ENCODE assay signal across 8 cellular contexts in the genomic region with DNA sequence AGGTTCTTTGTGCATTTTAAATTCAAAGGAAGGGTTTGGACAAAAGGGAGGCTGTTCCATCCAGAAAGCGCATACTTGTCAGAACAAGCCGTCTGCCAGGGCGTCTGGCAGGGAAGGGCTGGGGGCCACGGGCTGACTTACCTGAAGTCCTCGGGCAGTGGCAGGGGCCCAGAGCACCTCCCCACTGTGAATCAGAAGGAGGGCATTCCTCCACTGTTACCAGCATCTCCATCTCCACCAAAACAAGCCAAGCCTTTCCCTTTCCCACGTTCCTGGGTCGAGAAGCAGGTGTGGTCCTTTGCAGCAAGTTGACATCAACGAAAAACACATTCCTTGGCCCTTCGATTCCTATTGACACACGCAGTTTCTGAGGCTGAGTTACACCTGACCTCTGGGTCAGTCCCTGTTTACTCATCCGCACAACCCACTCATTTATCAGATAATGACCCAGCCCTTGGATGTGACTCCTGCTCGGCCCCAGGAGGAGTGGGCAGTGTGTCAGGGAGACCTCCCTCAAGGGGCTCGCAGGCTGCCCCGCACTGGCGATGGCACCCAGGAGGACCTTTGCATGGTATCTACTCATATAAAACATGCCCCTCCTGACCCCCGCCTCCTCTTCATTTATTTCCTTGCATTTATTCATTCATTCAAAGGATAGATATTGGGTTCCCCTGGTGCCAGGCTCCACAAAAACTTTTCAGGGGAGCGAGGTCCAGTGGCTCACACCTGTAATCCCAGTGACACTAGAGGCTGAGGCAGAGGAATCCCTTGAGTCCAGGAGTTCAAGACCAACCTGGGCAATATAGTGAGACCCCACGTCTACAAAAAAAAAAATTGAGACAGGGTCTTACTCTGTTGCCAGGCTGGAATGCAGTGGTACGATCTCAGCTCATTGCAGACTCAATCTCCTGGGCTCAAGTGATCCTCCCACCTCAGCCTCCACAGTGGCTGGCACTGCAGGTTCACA.
A peak's percentile ranks its signal among the peaks of the same experiment; 100 is the strongest.
DNase-seq lines count a peak whose midpoint lies in the region; ATAC-seq and TF ChIP-seq lines count a peak whose summit lies in the region.

No MANE protein-coding gene starts in this region.

- intact Hi-C loops in gastrocnemius medialis (cut with DNase I; ENCODE audit: low total_unique reads) = no loop called here

- ATAC-seq in gastroesophageal sphincter = no peak
- no peak for ATAC-seq in gastrocnemius medialis

- no peak for TF ChIP-seq CTCF in gastroesophageal sphincter (IDR thresholded peaks at IDR 0.05)
- TF ChIP-seq CTCF in gastrocnemius medialis (IDR thresholded peaks at IDR 0.05 in 4 of 5, conservative IDR thresholded peaks at IDR 0.05 in 1 of 5) = no peak
- no peak for TF ChIP-seq CTCF in GM20000 (IDR thresholded peaks at IDR 0.05; ENCODE audit: extremely low read depth, missing control alignments)

- DNase-seq in Daoy (ENCODE audit: low read depth) = peak; percentile 84
- DNase-seq in SJSA1 (ENCODE audit: low read depth in 1 of 2, low spot score in 2 of 2) = no peak
- DNase-seq in gastrocnemius medialis = peak in 1 of 2 donors; percentile 47
- DNase-seq in erythroblast (lab: John Stamatoyannopoulos, UW) = no peak
- no peak for DNase-seq in AML-193 (lab: John Stamatoyannopoulos, UW)
- no peak for DNase-seq in GM20000 (ENCODE audit: low spot score)
- no peak for DNase-seq in 8988T

- H3K27ac ChIP-seq in SJSA1 = peak overlapping the region; percentile 58
- peak overlapping the region in 3 of 4 donors; percentile 12 to 58 (median 36) for H3K27ac ChIP-seq in gastroesophageal sphincter
- H3K27ac ChIP-seq in gastrocnemius medialis = peak overlapping the region; percentile 87 to 100 (median 90)

- no peak for TF ChIP-seq POLR2A in gastroesophageal sphincter (IDR thresholded peaks at IDR 0.05)
- no peak for TF ChIP-seq POLR2A in gastrocnemius medialis (IDR thresholded peaks at IDR 0.05)
- no peak for TF ChIP-seq POLR2A in erythroblast (IDR thresholded peaks at IDR 0.05; ENCODE audit: low read length)

- H3K36me3 ChIP-seq in SJSA1 (no peaks in the 10 kb centered on the region), gastroesophageal sphincter (no peaks in the 10 kb centered on the region), gastrocnemius medialis (no peaks in the 10 kb centered on the region)

- 66 to 94% methylated on average over 9 to 14 of the region's 19 CpGs for WGBS in gastroesophageal sphincter (ENCODE audit: low coverage in 1 of 2), 2 donors

- H3K4me1 ChIP-seq in SJSA1 (replicated peaks) (peaks cover 34% of the 10 kb centered on the region), gastroesophageal sphincter (peaks cover 0 to 39% (median 13%) of the 10 kb centered on the region in 3 donors), gastrocnemius medialis (peaks cover 55 to 60% of the 10 kb centered on the region in 2 donors)

- no peak overlapping the region for H3K4me3 ChIP-seq in SJSA1
- no peak overlapping the region for H3K4me3 ChIP-seq in gastroesophageal sphincter
- H3K4me3 ChIP-seq in gastrocnemius medialis = no peak overlapping the region

- TF ChIP-seq EP300 in gastroesophageal sphincter (IDR thresholded peaks at IDR 0.05) = no peak

- H3K9me3 ChIP-seq in SJSA1 (replicated peaks) (no peaks in the 10 kb centered on the region), gastroesophageal sphincter (no peaks in the 10 kb centered on the region), gastrocnemius medialis (no peaks in the 10 kb centered on the region)

- H3K27me3 ChIP-seq in SJSA1 (replicated peaks) (no peaks in the 10 kb centered on the region), gastroesophageal sphincter (no peaks in the 10 kb centered on the region), gastrocnemius medialis (no peaks in the 10 kb centered on the region)

- in situ Hi-C loops in gastrocnemius medialis (cut with MboI; ENCODE audit: low sequenced_read_pairs in 4 of 4) = loop anchor here in 2 of 4 donors (5.0 kb wide), 2 partner anchors 71 to 76 kb away; no protein-coding TSS in a partner anchor

Comparison
In these comparisons a context has a peak if more than half of its experiments do, and no peak if none do; other contexts are left out.
1. H3K27ac ChIP-seq: peak in every context shown above with its lines; median percentile 90 in gastrocnemius medialis; 58 in SJSA1; 36 in gastroesophageal sphincter.